In the genomic region with DNA sequence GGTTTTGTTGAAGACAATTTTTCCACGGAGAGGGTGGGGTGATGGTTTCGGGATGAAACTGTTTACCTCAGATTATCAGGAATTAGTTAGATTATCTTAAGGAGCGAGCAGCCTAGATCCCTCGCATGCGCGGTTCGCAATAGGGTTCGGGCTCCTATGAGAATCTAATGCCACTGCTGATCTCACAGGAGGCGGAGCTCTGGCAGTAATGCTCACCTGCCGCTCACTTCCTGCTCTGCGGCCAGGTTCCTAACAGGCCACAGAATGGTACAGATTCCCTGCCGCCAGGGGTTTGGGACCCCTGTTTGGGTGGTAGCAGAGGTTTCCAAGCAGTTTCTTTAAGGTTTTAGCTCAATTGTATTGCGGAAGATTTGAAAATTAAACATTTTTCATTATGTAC, we compare ENCODE assay signal across 27 cellular contexts.
A peak's percentile ranks its signal among the peaks of the same experiment; 100 is the strongest.
DNase-seq lines count a peak whose midpoint lies in the region; ATAC-seq and TF ChIP-seq lines count a peak whose summit lies in the region.
"Had no signal": no experiment of that assay in that cellular context is flagged by ENCODE, and none has a peak within 500 bp of the region (broad histone marks: within the 10 kb centered on the region; RNA-seq: fewer than 3 reads in every experiment).

No MANE protein-coding gene starts in this region.

- no peaks in the 10 kb centered on the region for H3K9me3 ChIP-seq in Peyer's patch
- H3K9me3 ChIP-seq: BLaER1, neutrophil, SJSA1, suprapubic skin, vagina had no signal

- peak; percentile 70 for DNase-seq in activated CD4-positive, alpha-beta T cell treated with anti-CD3 and anti-CD28 coated beads, Interleukin-2, amount 10 ng/mL, durations not matched to agents 24 days and 14 days
- DNase-seq in activated CD4-positive, alpha-beta T cell treated with anti-CD3 and anti-CD28 coated beads for 1 hour = no peak
- DNase-seq in stimulated activated naive CD8-positive, alpha-beta T cell treated with anti-CD3 and anti-CD28 coated beads, Interleukin-15, Interleukin-2, amounts not matched to agents 100 U/mL and 50 U/mL, for 24 hours = no peak
- DNase-seq in UCSD-AML1 (lab: John Stamatoyannopoulos, UW; ENCODE audit: unreplicated experiment) (no peak), Peyer's patch (no peak)
- DNase-seq: activated CD4-positive, CD25-positive, alpha-beta regulatory T cell treated with anti-CD3 and anti-CD28 coated beads, Interleukin-2, amount 50 U/mL, for 72 hours; anterior cingulate cortex; central memory CD4-positive, alpha-beta T cell; foreskin fibroblast; hippocampal formation; islet precursor cell; Karpas-422; NCI-H187 treated with DMSO at 0.1 percent for 48 hours; NCI-H226; NK-92 treated with Interleukin-12 subunit alpha and Interleukin-12 subunit beta, amount 100 ng/mL, for 24 hours; small intestine had no signal

- H3K27ac ChIP-seq in Peyer's patch = no peak overlapping the region
- H3K27ac ChIP-seq: BLaER1, epithelial cell of prostate, neutrophil, SJSA1, suprapubic skin, vagina had no signal

- H3K4me3 ChIP-seq in Peyer's patch = no peak overlapping the region
- H3K4me3 ChIP-seq: BLaER1, lung, SJSA1, suprapubic skin, vagina had no signal

- no peak for ATAC-seq in stimulated activated naive CD8-positive, alpha-beta T cell treated with anti-CD3 and anti-CD28 coated beads, Interleukin-15, Interleukin-2, amounts not matched to agents 100 U/mL and 50 U/mL, for 24 hours
- no peak for ATAC-seq in GM19463 (IDR thresholded peaks at IDR 0.05; ENCODE audit: unreplicated experiment)
- ATAC-seq: Panc1 had no signal

- no peak for TF ChIP-seq CTCF in Peyer's patch (IDR thresholded peaks at IDR 0.05)

- TF ChIP-seq POLR2A in Peyer's patch (IDR thresholded peaks at IDR 0.05) = no peak

- peaks cover 8% of the 10 kb centered on the region for H3K4me1 Mint-ChIP-seq in activated CD4-positive, alpha-beta T cell treated with anti-CD3 and anti-CD28 coated beads, Interleukin-2, amount 10 ng/mL, durations not matched to agents 24 days and 14 days
- peaks cover 8% of the 10 kb centered on the region for H3K4me1 Mint-ChIP-seq in stimulated activated naive CD8-positive, alpha-beta T cell treated with anti-CD3 and anti-CD28 coated beads, Interleukin-15, Interleukin-2, amounts not matched to agents 100 ng/mL and 50 ng/mL, for 24 hours (ENCODE audit: low read depth)
- H3K4me1 Mint-ChIP-seq in activated naive CD8-positive, alpha-beta T cell (ENCODE audit: low read depth) = peaks cover 12% of the 10 kb centered on the region

- no peaks in the 10 kb centered on the region for H3K36me3 Mint-ChIP-seq in activated CD4-positive, alpha-beta T cell treated with anti-CD3 and anti-CD28 coated beads, Interleukin-2, amount 10 ng/mL, durations not matched to agents 24 days and 14 days (ENCODE audit: low read depth)
- no peaks in the 10 kb centered on the region for H3K36me3 Mint-ChIP-seq in stimulated activated naive CD8-positive, alpha-beta T cell treated with anti-CD3 and anti-CD28 coated beads, Interleukin-15, Interleukin-2, amounts not matched to agents 100 ng/mL and 50 ng/mL, for 24 hours (ENCODE audit: low read depth)
- H3K36me3 Mint-ChIP-seq in activated naive CD8-positive, alpha-beta T cell = no peaks in the 10 kb centered on the region

- H3K4me1 ChIP-seq in Peyer's patch = no peaks in the 10 kb centered on the region
- H3K4me1 ChIP-seq: BLaER1, SJSA1, suprapubic skin, vagina had no signal

- no peaks in the 10 kb centered on the region for H3K9me3 Mint-ChIP-seq in activated CD4-positive, alpha-beta T cell treated with anti-CD3 and anti-CD28 coated beads, Interleukin-2, amount 10 ng/mL, durations not matched to agents 24 days and 14 days
- no peaks in the 10 kb centered on the region for H3K9me3 Mint-ChIP-seq in stimulated activated naive CD8-positive, alpha-beta T cell treated with anti-CD3 and anti-CD28 coated beads, Interleukin-15, Interleukin-2, amounts not matched to agents 100 ng/mL and 50 ng/mL, for 24 hours
- H3K9me3 Mint-ChIP-seq in activated naive CD8-positive, alpha-beta T cell (ENCODE audit: low read depth) = no peaks in the 10 kb centered on the region

- no peaks in the 10 kb centered on the region for H3K27me3 ChIP-seq in Peyer's patch
- H3K27me3 ChIP-seq: BLaER1, SJSA1, suprapubic skin, vagina had no signal

- H3K27me3 Mint-ChIP-seq in activated CD4-positive, alpha-beta T cell treated with anti-CD3 and anti-CD28 coated beads, Interleukin-2, amount 10 ng/mL, durations not matched to agents 24 days and 14 days = no peaks in the 10 kb centered on the region
- peaks cover 4% of the 10 kb centered on the region for H3K27me3 Mint-ChIP-seq in stimulated activated naive CD8-positive, alpha-beta T cell treated with anti-CD3 and anti-CD28 coated beads, Interleukin-15, Interleukin-2, amounts not matched to agents 100 ng/mL and 50 ng/mL, for 24 hours
- no peaks in the 10 kb centered on the region for H3K27me3 Mint-ChIP-seq in activated naive CD8-positive, alpha-beta T cell

- H3K27ac Mint-ChIP-seq in activated CD4-positive, alpha-beta T cell treated with anti-CD3 and anti-CD28 coated beads, Interleukin-2, amount 10 ng/mL, durations not matched to agents 24 days and 14 days = peak overlapping the region; percentile 78
- peak overlapping the region; percentile 51 for H3K27ac Mint-ChIP-seq in stimulated activated naive CD8-positive, alpha-beta T cell treated with anti-CD3 and anti-CD28 coated beads, Interleukin-15, Interleukin-2, amounts not matched to agents 100 ng/mL and 50 ng/mL, for 24 hours
- peak overlapping the region; percentile 81 for H3K27ac Mint-ChIP-seq in activated naive CD8-positive, alpha-beta T cell

- peak overlapping the region; percentile 75 for H3K4me3 Mint-ChIP-seq in activated CD4-positive, alpha-beta T cell treated with anti-CD3 and anti-CD28 coated beads, Interleukin-2, amount 10 ng/mL, durations not matched to agents 24 days and 14 days
- peak overlapping the region; percentile 49 for H3K4me3 Mint-ChIP-seq in stimulated activated naive CD8-positive, alpha-beta T cell treated with anti-CD3 and anti-CD28 coated beads, Interleukin-15, Interleukin-2, amounts not matched to agents 100 ng/mL and 50 ng/mL, for 24 hours
- H3K4me3 Mint-ChIP-seq in activated naive CD8-positive, alpha-beta T cell = peak overlapping the region; percentile 72

- H3K36me3 ChIP-seq in Peyer's patch = no peaks in the 10 kb centered on the region
- H3K36me3 ChIP-seq: BLaER1, neutrophil, SJSA1, suprapubic skin, vagina had no signal

- intact Hi-C loops in activated CD4-positive, alpha-beta T cell treated with anti-CD3 and anti-CD28 coated beads, Interleukin-2, amount 10 ng/mL, durations not matched to agents 24 days and 14 days (cut with micrococcal nuclease) = no loop called here
